20 cellular contexts compared by ENCODE assay signal in genomic region chr12:115873416-115874082, GRCh38.
DNase-seq lines count a peak whose midpoint lies in the region; ATAC-seq, FAIRE-seq and TF ChIP-seq lines count a peak whose summit lies in the region.
"Had no signal": no experiment of that assay in that cellular context is flagged by ENCODE, and none has a peak within 500 bp of the region (broad histone marks: within the 10 kb centered on the region; RNA-seq: fewer than 3 reads in every experiment).

No MANE protein-coding gene starts in this region.

- H3K4me1 Mint-ChIP-seq in Calu3 (ENCODE audit: low read depth, unreplicated experiment), result peaks cover 27% of the 10 kb centered on the region
- H3K4me1 Mint-ChIP-seq in activated naive CD4-positive, alpha-beta T cell treated with anti-CD3 and anti-CD28 coated beads, Interleukin-2, amount 10 ng/mL, durations not matched to agents 7 days and 5 days, result no peaks in the 10 kb centered on the region
- H3K4me1 Mint-ChIP-seq: activated B cell treated with CpG ODN at 0.5 μM for 24 hours, T-cell had no signal

- H3K36me3 Mint-ChIP-seq in Calu3 (ENCODE audit: insufficient read depth, unreplicated experiment), result peaks cover 7% of the 10 kb centered on the region
- no peaks in the 10 kb centered on the region for H3K36me3 Mint-ChIP-seq in activated naive CD4-positive, alpha-beta T cell treated with anti-CD3 and anti-CD28 coated beads, Interleukin-2, amount 10 ng/mL, durations not matched to agents 7 days and 5 days
- H3K36me3 Mint-ChIP-seq: T-cell had no signal

- H3K27ac ChIP-seq in HUES48 (ENCODE audit: low read depth, low read length) (peak overlapping the region; percentile 96), PC-3 (ENCODE audit: low read length) (peak overlapping the region; percentile 96), keratinocyte (ENCODE audit: control insufficient read depth, insufficient read depth, low read length) (no peak overlapping the region), caudate nucleus (ENCODE audit: low read depth, low read length) (no peak overlapping the region)
- H3K27ac ChIP-seq: psoas muscle, vagina had no signal

- peaks cover 29% of the 10 kb centered on the region for H3K4me1 ChIP-seq in HUES48 (ENCODE audit: control insufficient read depth, insufficient read depth, low read length)
- H3K4me1 ChIP-seq in PC-3 (ENCODE audit: insufficient read depth, low read length), result peaks cover 36% of the 10 kb centered on the region
- H3K4me1 ChIP-seq in keratinocyte (ENCODE audit: control insufficient read depth, extremely low read depth, insufficient read depth, low read length), result peaks cover 10% of the 10 kb centered on the region

- H3K4me3 ChIP-seq in HUES48 (ENCODE audit: low read depth, low read length) (peak overlapping the region; percentile 31), PC-3 (ENCODE audit: low read length) (peak overlapping the region; percentile 58), keratinocyte (ENCODE audit: control insufficient read depth in 2 of 3, extremely low read depth in 1 of 3, insufficient read depth in 2 of 3, low read depth in 1 of 3, low read length in 3 of 3) (no peak overlapping the region)
- H3K4me3 ChIP-seq: lung, psoas muscle, vagina had no signal

- no peaks in the 10 kb centered on the region for H3K27me3 Mint-ChIP-seq in Calu3 (ENCODE audit: unreplicated experiment)
- peaks cover 7% of the 10 kb centered on the region for H3K27me3 Mint-ChIP-seq in activated naive CD4-positive, alpha-beta T cell treated with anti-CD3 and anti-CD28 coated beads, Interleukin-2, amount 10 ng/mL, durations not matched to agents 7 days and 5 days

- CTCF ChIA-PET in Calu3 (lab: Charles Lee) (interaction anchor here (0.6 to 1.5 kb wide), 9 partner anchors 10 to 1895 kb away, joined by 3 to 5 read pairs (median 4); no protein-coding TSS in a partner anchor), PC-3 (lab: Charles Lee) (interaction anchor here (0.7 kb wide), 1 partner anchor 1211 kb away, joined by 3 read pairs; no protein-coding TSS in a partner anchor)
- CTCF ChIA-PET in activated naive CD4-positive, alpha-beta T cell treated with anti-CD3 and anti-CD28 coated beads, Interleukin-2, amount 10 ng/mL, durations not matched to agents 7 days and 5 days (lab: Charles Lee), result no interaction called here

- no peaks in the 10 kb centered on the region for H3K9me2 ChIP-seq in PC-3 (replicated peaks; ENCODE audit: low read length)

- H3K36me3 ChIP-seq in HUES48 (ENCODE audit: control insufficient read depth, insufficient read depth, low read length) (no peaks in the 10 kb centered on the region), PC-3 (ENCODE audit: low read depth, low read length) (no peaks in the 10 kb centered on the region), keratinocyte (ENCODE audit: control insufficient read depth in 2 of 2, extremely low read depth in 1 of 2, insufficient read depth in 2 of 2, low read length in 2 of 2) (no peaks in the 10 kb centered on the region)
- H3K36me3 ChIP-seq: vagina had no signal

- H3K27ac Mint-ChIP-seq in Calu3 (ENCODE audit: unreplicated experiment), result peak overlapping the region; percentile 77
- no peak overlapping the region for H3K27ac Mint-ChIP-seq in activated naive CD4-positive, alpha-beta T cell treated with anti-CD3 and anti-CD28 coated beads, Interleukin-2, amount 10 ng/mL, durations not matched to agents 7 days and 5 days
- H3K27ac Mint-ChIP-seq: activated B cell treated with CpG ODN at 0.5 μM for 24 hours; naive thymus-derived CD4-positive, alpha-beta T cell; stimulated activated naive CD8-positive, alpha-beta T cell treated with anti-CD3 and anti-CD28 coated beads, Interleukin-15, Interleukin-2, amounts not matched to agents 100 ng/mL and 50 ng/mL, for 24 hours; T-cell had no signal

- H3K9ac ChIP-seq in HUES48 (ENCODE audit: low read depth, low read length) (peak overlapping the region; percentile 32; the same call in 1 of the 2 replicates), PC-3 (ENCODE audit: low read length) (peak overlapping the region; percentile 77), keratinocyte (ENCODE audit: control insufficient read depth, extremely low read depth, insufficient read depth, low read length) (no peak overlapping the region)

- intact Hi-C loops in Calu3 (cut with micrococcal nuclease; ENCODE audit: unreplicated experiment), result no loop called here
- intact Hi-C loops in PC-3 (cut with micrococcal nuclease), result no loop called here

- dilution Hi-C loops in keratinocyte (cut with MboI; ENCODE audit: extremely low pct_ligation_motif_present, low sequenced_read_pairs), result no loop called here

- BruUV-seq in Calu3 (replicated peaks; lab: Mats Ljungman, UMichigan) (no TSS peak), PC-3 (replicated peaks; lab: Mats Ljungman, UMichigan) (no TSS peak)

- H3K4me2 ChIP-seq in PC-3 (ENCODE audit: low read length) (peak overlapping the region; percentile 83), keratinocyte (ENCODE audit: control insufficient read depth, extremely low read depth, insufficient read depth, low read depth, low read length) (peak overlapping the region; percentile 28)

- H4K20me1 ChIP-seq in PC-3 (ENCODE audit: low read length) (no peaks in the 10 kb centered on the region), keratinocyte (ENCODE audit: control insufficient read depth, extremely low read depth, insufficient read depth, low read length) (no peaks in the 10 kb centered on the region)

- H3K9me3 Mint-ChIP-seq in Calu3 (ENCODE audit: low read depth, unreplicated experiment), result peaks cover 6% of the 10 kb centered on the region
- no peaks in the 10 kb centered on the region for H3K9me3 Mint-ChIP-seq in activated naive CD4-positive, alpha-beta T cell treated with anti-CD3 and anti-CD28 coated beads, Interleukin-2, amount 10 ng/mL, durations not matched to agents 7 days and 5 days
- H3K9me3 Mint-ChIP-seq: stimulated activated naive CD8-positive, alpha-beta T cell treated with anti-CD3 and anti-CD28 coated beads, Interleukin-15, Interleukin-2, amounts not matched to agents 100 ng/mL and 50 ng/mL, for 24 hours had no signal

- H2AFZ ChIP-seq in PC-3 (ENCODE audit: low read length) (peak overlapping the region; percentile 48), keratinocyte (ENCODE audit: control insufficient read depth, low read length) (no peak overlapping the region)

- TF ChIP-seq CTCF in Calu3 (IDR thresholded peaks at IDR 0.05; ENCODE audit: unreplicated experiment) (no peak), PC-3 (conservative IDR thresholded peaks at IDR 0.05; ENCODE audit: low read depth, low read length) (no peak), keratinocyte (optimal IDR thresholded peaks at IDR 0.05 in 1 of 3, IDR thresholded peaks at IDR 0.05 in 1 of 3, conservative IDR thresholded peaks at IDR 0.05 in 1 of 3; ENCODE audit: extremely low read depth in 1 of 3, insufficient read depth in 2 of 3, low read length in 3 of 3) (no peak)

- peak; percentile 25; the same call in 1 of the 2 replicates for ATAC-seq in PC-3
- ATAC-seq: naive thymus-derived CD4-positive, alpha-beta T cell; psoas muscle; T-cell had no signal

- POLR2A ChIA-PET in PC-3 (lab: Charles Lee; ENCODE audit: unreplicated experiment), result no interaction called here

- FAIRE-seq in keratinocyte (lab: Jason Lieb, UNC), result no peak
- FAIRE-seq: frontal cortex, GM12892 had no signal

- no peaks in the 10 kb centered on the region for H3K27me3 ChIP-seq in HUES48 (ENCODE audit: control insufficient read depth, insufficient read depth, low read length)
- no peaks in the 10 kb centered on the region for H3K27me3 ChIP-seq in PC-3 (ENCODE audit: low read length)
- H3K27me3 ChIP-seq in keratinocyte (ENCODE audit: control insufficient read depth, extremely low read depth, insufficient read depth, low read length), result no peaks in the 10 kb centered on the region
- H3K27me3 ChIP-seq: vagina had no signal

- H3F3A ChIP-seq in PC-3 (ENCODE audit: low read length, unreplicated experiment), result peaks cover 5% of the 10 kb centered on the region

- peak overlapping the region; percentile 31 for H3K4me3 Mint-ChIP-seq in Calu3 (ENCODE audit: low read depth, unreplicated experiment)
- no peak overlapping the region for H3K4me3 Mint-ChIP-seq in activated naive CD4-positive, alpha-beta T cell treated with anti-CD3 and anti-CD28 coated beads, Interleukin-2, amount 10 ng/mL, durations not matched to agents 7 days and 5 days
- H3K4me3 Mint-ChIP-seq: activated B cell treated with CpG ODN at 0.5 μM for 24 hours; naive thymus-derived CD4-positive, alpha-beta T cell; stimulated activated naive CD8-positive, alpha-beta T cell treated with anti-CD3 and anti-CD28 coated beads, Interleukin-15, Interleukin-2, amounts not matched to agents 100 ng/mL and 50 ng/mL, for 24 hours; T-cell had no signal

- no peak for DNase-seq in Calu3
- peak; percentile 53 for DNase-seq in PC-3
- DNase-seq in keratinocyte (ENCODE audit: low read depth, low spot score), result no peak
- DNase-seq in activated naive CD4-positive, alpha-beta T cell treated with anti-CD3 and anti-CD28 coated beads, Interleukin-2, amount 10 ng/mL, durations not matched to agents 7 days and 5 days, result no peak
- no peak for DNase-seq in caudate nucleus (lab: John Stamatoyannopoulos, UW)
- DNase-seq in T1000 (lab: John Stamatoyannopoulos, UW), result no peak
- no peak for DNase-seq in SK-N-DZ (ENCODE audit: low spot score)
- DNase-seq: activated B cell treated with CpG ODN at 0.5 μM for 24 hours; amniotic stem cell; GDM1; naive thymus-derived CD4-positive, alpha-beta T cell; NCI-H187 treated with DMSO at 0.1 percent for 48 hours; psoas muscle; T-cell had no signal

- H3K9me3 ChIP-seq in HUES48 (ENCODE audit: control insufficient read depth, insufficient read depth, low read length) (no peaks in the 10 kb centered on the region), PC-3 (ENCODE audit: low read length) (no peaks in the 10 kb centered on the region), keratinocyte (ENCODE audit: control insufficient read depth, low read depth, low read length) (no peaks in the 10 kb centered on the region)
- H3K9me3 ChIP-seq: psoas muscle, vagina had no signal

- H3K9me1 ChIP-seq in keratinocyte (ENCODE audit: control insufficient read depth, extremely low read depth, insufficient read depth, low read length), result no peaks in the 10 kb centered on the region

- H3K79me2 ChIP-seq in PC-3 (ENCODE audit: low read length), result no peaks in the 10 kb centered on the region
- no peaks in the 10 kb centered on the region for H3K79me2 ChIP-seq in keratinocyte (ENCODE audit: control insufficient read depth, insufficient read depth, low read length)

Comparison
In these comparisons a context has a peak if more than half of its experiments do, and no peak if none do; other contexts are left out.
1. H3K27ac ChIP-seq: peak in HUES48 (single experiment) and PC-3 (single experiment); none in keratinocyte (single experiment) and caudate nucleus (single experiment).
2. H3K4me3 ChIP-seq: peak in HUES48 (single experiment) and PC-3 (single experiment); none in keratinocyte (0 of 3).